Comparison of ENCODE assay signal across 14 cellular contexts in the genomic region with DNA sequence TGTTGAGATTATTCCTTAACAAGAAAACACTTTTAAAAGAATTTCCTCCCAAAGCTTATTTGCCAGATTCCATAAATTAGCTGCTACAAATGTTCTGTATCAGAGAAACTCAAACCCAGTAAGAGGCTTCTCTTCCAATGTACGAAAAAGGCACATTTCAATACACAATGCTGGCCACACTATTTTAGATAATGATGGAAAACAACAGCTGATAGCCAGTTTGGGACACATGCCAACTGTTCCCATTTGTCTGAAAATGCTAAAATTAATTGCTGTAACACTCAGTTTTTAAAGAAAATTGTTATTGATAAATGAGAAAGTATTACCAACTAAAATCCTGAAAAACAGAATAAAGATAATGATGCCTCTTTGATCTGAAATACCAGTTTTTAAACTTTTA. TPM values are rescaled to one million over a fixed set of nuclear protein-coding genes. Genes with fewer than 3 reads are reported as not detected.
DNase-seq lines count a peak whose midpoint lies in the region; FAIRE-seq and TF ChIP-seq lines count a peak whose summit lies in the region.
"Had no signal": no experiment of that assay in that cellular context is flagged by ENCODE, and none has a peak within 500 bp of the region (broad histone marks: within the 10 kb centered on the region; RNA-seq: fewer than 3 reads in every experiment).

No MANE protein-coding gene starts in this region.

- peak overlapping the region; percentile 87 for H3K27ac ChIP-seq in OCI-LY7 (ENCODE audit: low read depth, low read length, poor library complexity, severe bottlenecking)

- H3K9me2 ChIP-seq in OCI-LY7 (ENCODE audit: insufficient read depth, low read length) = no peaks in the 10 kb centered on the region

- peak overlapping the region; percentile 94 for H3K4me2 ChIP-seq in OCI-LY7 (ENCODE audit: low read length)
- H3K4me2 ChIP-seq in skeletal muscle satellite cell (ENCODE audit: low read length) = peak overlapping the region; percentile 91

- H3K9me3 ChIP-seq in OCI-LY7 (ENCODE audit: low read length) (no peaks in the 10 kb centered on the region), skeletal muscle satellite cell (replicated peaks; ENCODE audit: low read length) (no peaks in the 10 kb centered on the region)

- no peak overlapping the region; the same call in 1 of the 2 replicates for H2AFZ ChIP-seq in OCI-LY7 (ENCODE audit: low read length)

- CTCF ChIA-PET in OCI-LY7 (lab: Charles Lee; ENCODE audit: unreplicated experiment) = interaction anchor here (1.4 kb wide), 1 partner anchor 10 kb away, joined by 3 read pairs; no protein-coding TSS in a partner anchor

- H3K27me3 ChIP-seq in skeletal muscle satellite cell (ENCODE audit: control insufficient read depth, insufficient read depth, low read length) (no peaks in the 10 kb centered on the region), H7 (ENCODE audit: control insufficient read depth, insufficient read depth, low read length) (no peaks in the 10 kb centered on the region; the same call in 1 of the 2 replicates)

- H3K4me3 ChIP-seq in OCI-LY7 (ENCODE audit: low read depth, low read length, poor library complexity, severe bottlenecking) = peak overlapping the region; percentile 92
- no peak overlapping the region for H3K4me3 ChIP-seq in fibroblast of the aortic adventitia (ENCODE audit: low read depth, low read length)
- H3K4me3 ChIP-seq in skeletal muscle satellite cell (ENCODE audit: low read length) = peak overlapping the region; percentile 0
- no peak overlapping the region for H3K4me3 ChIP-seq in H7 (ENCODE audit: insufficient read depth, low read depth, low read length)

- H4K20me1 ChIP-seq in OCI-LY7 (ENCODE audit: insufficient read depth, low read length) = no peaks in the 10 kb centered on the region

- H3K36me3 ChIP-seq in OCI-LY7 (ENCODE audit: insufficient read depth, low read length) (peaks cover 44% of the 10 kb centered on the region), skeletal muscle satellite cell (ENCODE audit: insufficient read depth, low read length) (peaks cover 9% of the 10 kb centered on the region), H7 (replicated peaks; ENCODE audit: control insufficient read depth, insufficient read depth, low read length) (peaks cover 1% of the 10 kb centered on the region; the same call in 1 of the 2 replicates)

- peaks cover 50% of the 10 kb centered on the region for H3K79me2 ChIP-seq in OCI-LY7 (ENCODE audit: insufficient read depth, low read depth, low read length)

- peak; percentile 6 for FAIRE-seq in G401.6 (lab: Jason Lieb, UNC)
- FAIRE-seq: GM12891, RCC 7860 had no signal

- intact Hi-C loops in OCI-LY7 (cut with micrococcal nuclease; ENCODE audit: unreplicated experiment) = loop anchor here (5.0 kb wide), 4 partner anchors 162 to 582 kb away; partner anchors contain the start of genes PPP2R3C, PRORP, PSMA6 and SRP54

- H3K4me1 ChIP-seq in OCI-LY7 (ENCODE audit: insufficient read depth, low read length, poor library complexity, severe bottlenecking) (peaks cover 40% of the 10 kb centered on the region), skeletal muscle satellite cell (ENCODE audit: control insufficient read depth, insufficient read depth, low read length) (peaks cover 43% of the 10 kb centered on the region)

- DNase-seq in OCI-LY7 (ENCODE audit: low spot score) = no peak
- peak; percentile 19 for DNase-seq in fibroblast of the aortic adventitia (ENCODE audit: low read depth)
- no peak for DNase-seq in NCI-H82 treated with DMSO at 0.1 percent for 48 hours (lab: John Stamatoyannopoulos, UW; ENCODE audit: unreplicated experiment)
- DNase-seq in EL = no peak
- DNase-seq in H7 = no peak
- no peak for DNase-seq in cerebellum (ENCODE audit: low spot score)
- DNase-seq: activated CD4-positive, alpha-beta T cell treated with anti-CD3 and anti-CD28 coated beads for 4 hours; activated T-cell treated with anti-CD3 and anti-CD28 coated beads, Interleukin-2, amount 50 U/mL, for 1 hour; NCI-H1092; stimulated activated CD4-positive, alpha-beta T cell treated with anti-CD3 and anti-CD28 coated beads, Interleukin-2, amount 100 ng/mL, for 48 hours had no signal

- no peak for TF ChIP-seq CTCF in OCI-LY7 (conservative IDR thresholded peaks at IDR 0.05; ENCODE audit: low read length)
- no peak for TF ChIP-seq CTCF in fibroblast of the aortic adventitia (IDR thresholded peaks at IDR 0.05; ENCODE audit: insufficient read depth, low read length)

- H3K9ac ChIP-seq in skeletal muscle satellite cell (ENCODE audit: low read depth, low read length) = peak overlapping the region; percentile 97

- BruUV-seq in OCI-LY7 (replicated peaks; lab: Mats Ljungman, UMichigan) = no TSS peak

- POLR2A ChIA-PET in OCI-LY7 (lab: Charles Lee) = interaction anchor here (0.6 to 2.6 kb wide), 13 partner anchors 9 to 523 kb away, joined by 3 to 17 read pairs (median 3); no protein-coding TSS in a partner anchor

RNA-seq across cellular contexts. Expression of gene CFL2, which starts 4.4 kb away (rescaled TPM):
- 7.1 and 19.6 TPM in 2 replicates for total RNA-seq in OCI-LY7 (2014; rRNA removed; shearing (Covaris generic))
- total RNA-seq in OCI-LY7 (2022) = 24.7 and 30.8 TPM in 2 replicates
- 107 and 266 TPM in 2 replicates for total RNA-seq in fibroblast of the aortic adventitia (ENCODE audit: low replicate concordance)
- 70.3 and 89.2 TPM in 2 replicates for total RNA-seq in skeletal muscle satellite cell (2012; rRNA removed)
- total RNA-seq in H7 (2014; rRNA removed; shearing (Covaris generic)) = 14.8 and 19.3 TPM in 2 replicates
- 38.2 TPM for total RNA-seq in cerebellum

Comparison
In these comparisons a context has a peak if more than half of its experiments do, and no peak if none do; other contexts are left out.
1. H3K4me3 ChIP-seq: peak in OCI-LY7 (single experiment) and skeletal muscle satellite cell (single experiment); none in fibroblast of the aortic adventitia (single experiment) and H7 (single experiment).